ENCODE assay signal across 1 cellular context in genomic region chr2:216752855-216753505, GRCh38.
TF ChIP-seq lines count a peak whose summit lies in the region.

No MANE protein-coding gene starts in this region.

TF ChIP-seq in HEK293, 187 proteins besides CTCF, POLR2A, EP300 and RAD21 (continued from another document):
- no peak for TF ChIP-seq PATZ1 (tag by site-specific recombination; IDR thresholded peaks at IDR 0.05)
